Comparison of ENCODE assay signal across 1 cellular context in genomic region chr14:104138098-104138890, GRCh38.
TF ChIP-seq lines count a peak whose summit lies in the region.

TSS of gene KIF26A (plus strand) at chr14:104138587. CDS start at chr14:104138723, 136 bp downstream.

TF ChIP-seq in HEK293, 187 proteins besides CTCF, POLR2A, EP300 and RAD21 (continued from another document and continues in another):
- TF ChIP-seq, protein P1, sequence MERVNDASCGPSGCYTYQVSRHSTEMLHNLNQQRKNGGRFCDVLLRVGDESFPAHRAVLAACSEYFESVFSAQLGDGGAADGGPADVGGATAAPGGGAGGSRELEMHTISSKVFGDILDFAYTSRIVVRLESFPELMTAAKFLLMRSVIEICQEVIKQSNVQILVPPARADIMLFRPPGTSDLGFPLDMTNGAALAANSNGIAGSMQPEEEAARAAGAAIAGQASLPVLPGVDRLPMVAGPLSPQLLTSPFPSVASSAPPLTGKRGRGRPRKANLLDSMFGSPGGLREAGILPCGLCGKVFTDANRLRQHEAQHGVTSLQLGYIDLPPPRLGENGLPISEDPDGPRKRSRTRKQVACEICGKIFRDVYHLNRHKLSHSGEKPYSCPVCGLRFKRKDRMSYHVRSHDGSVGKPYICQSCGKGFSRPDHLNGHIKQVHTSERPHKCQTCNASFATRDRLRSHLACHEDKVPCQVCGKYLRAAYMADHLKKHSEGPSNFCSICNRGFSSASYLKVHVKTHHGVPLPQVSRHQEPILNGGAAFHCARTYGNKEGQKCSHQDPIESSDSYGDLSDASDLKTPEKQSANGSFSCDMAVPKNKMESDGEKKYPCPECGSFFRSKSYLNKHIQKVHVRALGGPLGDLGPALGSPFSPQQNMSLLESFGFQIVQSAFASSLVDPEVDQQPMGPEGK (tag by site-specific recombination; IDR thresholded peaks at IDR 0.05) = peak; percentile 87
- TF ChIP-seq RBAK (tag by site-specific recombination; IDR thresholded peaks at IDR 0.05) = no peak
- TF ChIP-seq ZNF18 (tag by site-specific recombination; IDR thresholded peaks at IDR 0.05) = no peak
- TF ChIP-seq ZNF404 (tag by site-specific recombination; IDR thresholded peaks at IDR 0.05) = no peak
- no peak for TF ChIP-seq ZNF174 (tag by site-specific recombination; IDR thresholded peaks at IDR 0.05)
- no peak for TF ChIP-seq BCL6B (tag by site-specific recombination; IDR thresholded peaks at IDR 0.05)
- TF ChIP-seq ZNF248 (tag by site-specific recombination; IDR thresholded peaks at IDR 0.05) = no peak
- no peak for TF ChIP-seq ZNF768 (tag by site-specific recombination; IDR thresholded peaks at IDR 0.05)
- no peak for TF ChIP-seq ZNF169 (tag by site-specific recombination; IDR thresholded peaks at IDR 0.05)
- TF ChIP-seq EGR2 (tag by site-specific recombination; IDR thresholded peaks at IDR 0.05; ENCODE audit: low read depth) = peak; percentile 46; the same call in 1 of the 2 replicates
- TF ChIP-seq ZBTB8A (tag by site-specific recombination; IDR thresholded peaks at IDR 0.05) = peak; percentile 95
- TF ChIP-seq PRDM6 (tag by site-specific recombination; IDR thresholded peaks at IDR 0.05) = no peak
- no peak for TF ChIP-seq ZNF211 (tag by site-specific recombination; IDR thresholded peaks at IDR 0.05; ENCODE audit: low read depth)
- no peak for TF ChIP-seq ZNF148 (tag by site-specific recombination; IDR thresholded peaks at IDR 0.05; ENCODE audit: borderline replicate concordance)
- TF ChIP-seq ZNF324 (tag by site-specific recombination; IDR thresholded peaks at IDR 0.05) = peak; percentile 16; the same call in 1 of the 2 replicates
- no peak for TF ChIP-seq FEZF1 (tag by site-specific recombination; IDR thresholded peaks at IDR 0.05)
- TF ChIP-seq ZBTB6 (tag by site-specific recombination; IDR thresholded peaks at IDR 0.05) = no peak
- TF ChIP-seq IKZF3 (tag by site-specific recombination; IDR thresholded peaks at IDR 0.05) = peak; percentile 85
- no peak for TF ChIP-seq ZNF624 (tag by site-specific recombination; IDR thresholded peaks at IDR 0.05)
- no peak for TF ChIP-seq YY1 (tag by site-specific recombination; IDR thresholded peaks at IDR 0.05)
- no peak for TF ChIP-seq ZNF701 (tag by site-specific recombination; IDR thresholded peaks at IDR 0.05)
- TF ChIP-seq ZNF555 (tag by site-specific recombination; conservative IDR thresholded peaks at IDR 0.05) = no peak
- TF ChIP-seq ZBTB48 (tag by site-specific recombination; IDR thresholded peaks at IDR 0.05) = no peak
- 0 out of 2 replicates have a peak, but pooled peaks have one; percentile 58 for TF ChIP-seq ZBTB7A (tag by site-specific recombination; IDR thresholded peaks at IDR 0.05; ENCODE audit: low read depth)
- peak; percentile 84 for TF ChIP-seq ZXDB (tag by site-specific recombination; IDR thresholded peaks at IDR 0.05)
- TF ChIP-seq YY2 (tag by site-specific recombination; IDR thresholded peaks at IDR 0.05) = no peak
- no peak for TF ChIP-seq ZSCAN16 (tag by site-specific recombination; IDR thresholded peaks at IDR 0.05)
- TF ChIP-seq ZNF292 (tag by site-specific recombination; IDR thresholded peaks at IDR 0.05; ENCODE audit: borderline replicate concordance, low read depth) = no peak
- TF ChIP-seq, protein P2, sequence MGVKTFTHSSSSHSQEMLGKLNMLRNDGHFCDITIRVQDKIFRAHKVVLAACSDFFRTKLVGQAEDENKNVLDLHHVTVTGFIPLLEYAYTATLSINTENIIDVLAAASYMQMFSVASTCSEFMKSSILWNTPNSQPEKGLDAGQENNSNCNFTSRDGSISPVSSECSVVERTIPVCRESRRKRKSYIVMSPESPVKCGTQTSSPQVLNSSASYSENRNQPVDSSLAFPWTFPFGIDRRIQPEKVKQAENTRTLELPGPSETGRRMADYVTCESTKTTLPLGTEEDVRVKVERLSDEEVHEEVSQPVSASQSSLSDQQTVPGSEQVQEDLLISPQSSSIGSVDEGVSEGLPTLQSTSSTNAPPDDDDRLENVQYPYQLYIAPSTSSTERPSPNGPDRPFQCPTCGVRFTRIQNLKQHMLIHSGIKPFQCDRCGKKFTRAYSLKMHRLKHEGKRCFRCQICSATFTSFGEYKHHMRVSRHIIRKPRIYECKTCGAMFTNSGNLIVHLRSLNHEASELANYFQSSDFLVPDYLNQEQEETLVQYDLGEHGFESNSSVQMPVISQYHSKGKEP (tag by site-specific recombination; IDR thresholded peaks at IDR 0.05) = no peak
- peak; percentile 5 for TF ChIP-seq ZNF335 (tag by site-specific recombination; conservative IDR thresholded peaks at IDR 0.05)
- peak; percentile 62; the same call in 1 of the 2 replicates for TF ChIP-seq GLIS1 (tag by site-specific recombination; IDR thresholded peaks at IDR 0.05)
- TF ChIP-seq ZNF596 (tag by site-specific recombination; IDR thresholded peaks at IDR 0.05) = no peak
- peak; percentile 80; the same call in 1 of the 2 replicates for TF ChIP-seq ZNF777 (tag by site-specific recombination; IDR thresholded peaks at IDR 0.05; ENCODE audit: borderline replicate concordance)
- no peak; the same call in none of the 2 replicates for TF ChIP-seq KLF10 (tag by site-specific recombination; IDR thresholded peaks at IDR 0.05)
- TF ChIP-seq ZNF10 (tag by site-specific recombination; IDR thresholded peaks at IDR 0.05) = no peak
- no peak for TF ChIP-seq ZNF473 (tag by site-specific recombination; IDR thresholded peaks at IDR 0.05)
- no peak for TF ChIP-seq SCRT1 (tag by site-specific recombination; IDR thresholded peaks at IDR 0.05; ENCODE audit: borderline replicate concordance)
- no peak for TF ChIP-seq ZNF354C (tag by site-specific recombination; IDR thresholded peaks at IDR 0.05; ENCODE audit: borderline replicate concordance, low read depth)
- TF ChIP-seq, protein P3, sequence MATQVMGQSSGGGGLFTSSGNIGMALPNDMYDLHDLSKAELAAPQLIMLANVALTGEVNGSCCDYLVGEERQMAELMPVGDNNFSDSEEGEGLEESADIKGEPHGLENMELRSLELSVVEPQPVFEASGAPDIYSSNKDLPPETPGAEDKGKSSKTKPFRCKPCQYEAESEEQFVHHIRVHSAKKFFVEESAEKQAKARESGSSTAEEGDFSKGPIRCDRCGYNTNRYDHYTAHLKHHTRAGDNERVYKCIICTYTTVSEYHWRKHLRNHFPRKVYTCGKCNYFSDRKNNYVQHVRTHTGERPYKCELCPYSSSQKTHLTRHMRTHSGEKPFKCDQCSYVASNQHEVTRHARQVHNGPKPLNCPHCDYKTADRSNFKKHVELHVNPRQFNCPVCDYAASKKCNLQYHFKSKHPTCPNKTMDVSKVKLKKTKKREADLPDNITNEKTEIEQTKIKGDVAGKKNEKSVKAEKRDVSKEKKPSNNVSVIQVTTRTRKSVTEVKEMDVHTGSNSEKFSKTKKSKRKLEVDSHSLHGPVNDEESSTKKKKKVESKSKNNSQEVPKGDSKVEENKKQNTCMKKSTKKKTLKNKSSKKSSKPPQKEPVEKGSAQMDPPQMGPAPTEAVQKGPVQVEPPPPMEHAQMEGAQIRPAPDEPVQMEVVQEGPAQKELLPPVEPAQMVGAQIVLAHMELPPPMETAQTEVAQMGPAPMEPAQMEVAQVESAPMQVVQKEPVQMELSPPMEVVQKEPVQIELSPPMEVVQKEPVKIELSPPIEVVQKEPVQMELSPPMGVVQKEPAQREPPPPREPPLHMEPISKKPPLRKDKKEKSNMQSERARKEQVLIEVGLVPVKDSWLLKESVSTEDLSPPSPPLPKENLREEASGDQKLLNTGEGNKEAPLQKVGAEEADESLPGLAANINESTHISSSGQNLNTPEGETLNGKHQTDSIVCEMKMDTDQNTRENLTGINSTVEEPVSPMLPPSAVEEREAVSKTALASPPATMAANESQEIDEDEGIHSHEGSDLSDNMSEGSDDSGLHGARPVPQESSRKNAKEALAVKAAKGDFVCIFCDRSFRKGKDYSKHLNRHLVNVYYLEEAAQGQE (tag by site-specific recombination; IDR thresholded peaks at IDR 0.05) = no peak
- TF ChIP-seq ZNF121 (tag by site-specific recombination; IDR thresholded peaks at IDR 0.05) = no peak
- no peak for TF ChIP-seq ZNF660 (tag by site-specific recombination; IDR thresholded peaks at IDR 0.05)
- TF ChIP-seq ZNF391 (tag by site-specific recombination; IDR thresholded peaks at IDR 0.05; ENCODE audit: borderline replicate concordance, low read depth) = no peak
- TF ChIP-seq ZNF350 (tag by site-specific recombination; IDR thresholded peaks at IDR 0.05) = no peak
- TF ChIP-seq ZNF830 (tag by site-specific recombination; IDR thresholded peaks at IDR 0.05; ENCODE audit: low read depth) = no peak
- TF ChIP-seq ZNF843 (tag by site-specific recombination; IDR thresholded peaks at IDR 0.05) = peak; percentile 63
- TF ChIP-seq ZNF76 (tag by site-specific recombination; IDR thresholded peaks at IDR 0.05; ENCODE audit: borderline replicate concordance, low read depth) = peak; percentile 79; the same call in 1 of the 2 replicates
- no peak for TF ChIP-seq MEIS1 (CRISPR knock-in tag; IDR thresholded peaks at IDR 0.05; ENCODE audit: borderline replicate concordance)
- TF ChIP-seq ZNF274 (IDR thresholded peaks at IDR 0.05; ENCODE audit: low read length) = no peak
- TF ChIP-seq ZNF274 (tag by site-specific recombination; IDR thresholded peaks at IDR 0.05; ENCODE audit: borderline replicate concordance) = no peak
- no peak for TF ChIP-seq ZNF664 (tag by site-specific recombination; IDR thresholded peaks at IDR 0.05)
- TF ChIP-seq ZNF521 (tag by site-specific recombination; IDR thresholded peaks at IDR 0.05) = no peak
- TF ChIP-seq ZNF24 (tag by site-specific recombination; IDR thresholded peaks at IDR 0.05) = no peak
- peak; percentile 92 for TF ChIP-seq SP3 (tag by site-specific recombination; IDR thresholded peaks at IDR 0.05)
- no peak for TF ChIP-seq ZNF510 (tag by site-specific recombination; IDR thresholded peaks at IDR 0.05; ENCODE audit: insufficient replicate concordance)
- TF ChIP-seq ZNF157 (tag by site-specific recombination; IDR thresholded peaks at IDR 0.05) = no peak
- TF ChIP-seq ZFP41 (tag by site-specific recombination; IDR thresholded peaks at IDR 0.05; ENCODE audit: borderline replicate concordance) = no peak
- no peak for TF ChIP-seq ZNF37A (tag by site-specific recombination; IDR thresholded peaks at IDR 0.05)
